Comparison of ENCODE assay signal across 9 cellular contexts in the genomic region with DNA sequence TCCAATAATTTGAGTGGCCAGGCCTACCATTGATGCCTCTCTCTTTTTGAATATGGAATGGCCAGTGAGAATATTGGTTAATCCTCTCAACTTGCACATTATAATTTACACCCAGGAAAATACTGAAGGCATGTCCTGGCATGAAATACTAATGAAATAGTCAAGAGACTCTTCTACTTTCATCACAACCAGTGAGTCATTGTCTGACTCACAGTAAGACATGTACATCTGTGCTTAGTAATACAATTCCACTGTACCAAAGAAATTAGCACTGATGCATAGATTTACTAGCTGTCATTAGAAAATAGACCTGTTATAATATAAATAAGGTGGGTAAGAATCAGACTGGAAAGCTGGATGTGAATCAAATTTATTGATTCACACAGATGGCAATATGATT. TPM values are rescaled to one million over a fixed set of nuclear protein-coding genes. Genes with fewer than 3 reads are reported as not detected.
DNase-seq lines count a peak whose midpoint lies in the region; ATAC-seq and TF ChIP-seq lines count a peak whose summit lies in the region.
"Had no signal": no experiment of that assay in that cellular context is flagged by ENCODE, and none has a peak within 500 bp of the region (broad histone marks: within the 10 kb centered on the region; RNA-seq: fewer than 3 reads in every experiment).

No MANE protein-coding gene starts in this region.

- no peak overlapping the region for H3K4me3 ChIP-seq in AG04449 (ENCODE audit: low read depth, low read length)
- no peak overlapping the region for H3K4me3 ChIP-seq in choroid plexus epithelial cell (ENCODE audit: low read depth, low read length)

- peak; percentile 62 for DNase-seq in AG04449 (ENCODE audit: low read depth, low spot score)
- DNase-seq in HT-29 (ENCODE audit: low spot score), result peak; percentile 42
- DNase-seq in choroid plexus epithelial cell (ENCODE audit: low read depth), result peak; percentile 86
- DNase-seq in NCI-H2081 (lab: John Stamatoyannopoulos, UW), result no peak
- DNase-seq in mesothelial cell of epicardium (ENCODE audit: low spot score in 2 of 2, unreplicated experiment in 2 of 2), result no peak
- DNase-seq in NK-92 treated with Interleukin-12 subunit alpha and Interleukin-12 subunit beta, amount 100 ng/mL, for 24 hours (lab: John Stamatoyannopoulos, UW), result no peak
- no peak for DNase-seq in DMS153 treated with DMSO at 0.1 percent for 48 hours (lab: John Stamatoyannopoulos, UW; ENCODE audit: unreplicated experiment)

- TF ChIP-seq CTCF in AG04449 (IDR thresholded peaks at IDR 0.05; ENCODE audit: insufficient read depth, low read length, missing control alignments), result no peak
- no peak for TF ChIP-seq CTCF in choroid plexus epithelial cell (conservative IDR thresholded peaks at IDR 0.05; ENCODE audit: low read depth, low read length)
- no peak for TF ChIP-seq CTCF in mesothelial cell of epicardium (IDR thresholded peaks at IDR 0.05; ENCODE audit: unreplicated experiment)

- no peak overlapping the region for H3K27ac Mint-ChIP-seq in mesothelial cell of epicardium

- H3K27me3 Mint-ChIP-seq in mesothelial cell of epicardium (ENCODE audit: low read depth), result peaks cover 2% of the 10 kb centered on the region

- H3K9me3 Mint-ChIP-seq in mesothelial cell of epicardium, result no peaks in the 10 kb centered on the region

- H3K4me1 Mint-ChIP-seq in mesothelial cell of epicardium, result no peaks in the 10 kb centered on the region

- CTCF ChIA-PET in AG04449 (lab: Yijun Ruan, JAX), result no interaction called here

- POLR2A ChIA-PET in AG04449 (lab: Yijun Ruan, JAX), result no interaction called here

- H3K36me3 Mint-ChIP-seq in mesothelial cell of epicardium, result no peaks in the 10 kb centered on the region

- peak; percentile 87 for ATAC-seq in GM21360 (IDR thresholded peaks at IDR 0.05; ENCODE audit: unreplicated experiment)

- H3K4me3 Mint-ChIP-seq in mesothelial cell of epicardium, result no peak overlapping the region

RNA-seq across cellular contexts. Expression of gene KCNC2, which starts 31.6 kb away (rescaled TPM):
- not detected in 2 replicates for total RNA-seq in HT-29 (2014; rRNA removed; shearing (Covaris generic))
- total RNA-seq in mesothelial cell of epicardium, result 0.97 to 1.6 TPM (median 1.4 TPM) in 3 replicates
- total RNA-seq: SK-MEL-5 had no signal

Comparison
In these comparisons a context has a peak if more than half of its experiments do, and no peak if none do; other contexts are left out.
1. DNase-seq: peak in AG04449 (single experiment), HT-29 (single experiment) and choroid plexus epithelial cell (single experiment); none in NCI-H2081 (0 of 2), mesothelial cell of epicardium (0 of 2), NK-92 treated with Interleukin-12 subunit alpha and Interleukin-12 subunit beta, amount 100 ng/mL, for 24 hours (single experiment) and DMS153 treated with DMSO at 0.1 percent for 48 hours (single experiment).